ENCODE assay signal across 1 cellular context in the genomic region with DNA sequence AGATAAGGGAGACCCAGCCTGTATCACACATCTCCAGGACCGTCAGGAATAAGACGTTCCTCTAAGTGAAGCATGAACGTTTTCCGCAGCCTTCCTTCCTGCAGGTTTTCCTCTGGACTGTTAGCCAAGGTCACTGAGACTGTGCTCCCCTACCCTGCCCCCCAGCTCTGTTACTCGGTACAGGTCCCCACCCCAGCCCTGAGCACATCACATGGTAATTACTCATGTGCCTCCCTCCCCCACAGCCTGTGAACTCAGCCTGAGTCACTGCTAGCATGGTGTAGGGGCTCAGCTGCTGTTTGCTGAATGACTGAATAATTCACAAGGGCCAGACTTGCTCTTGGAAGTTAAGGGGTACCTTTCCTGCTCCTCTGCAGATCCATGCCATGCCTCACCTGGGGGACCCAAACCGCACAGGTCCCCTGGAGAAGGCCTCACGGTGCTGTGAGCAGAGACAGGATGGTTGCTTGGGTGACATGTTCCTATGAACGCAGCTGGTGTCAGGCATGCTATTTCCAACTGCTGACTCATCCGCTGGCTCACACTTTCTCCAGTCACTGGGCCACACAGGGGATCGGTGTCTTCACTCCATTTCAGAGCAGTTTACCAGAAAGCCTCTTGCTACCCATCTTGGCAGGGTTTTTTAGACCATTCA.
A peak's percentile ranks its signal among the peaks of the same experiment; 100 is the strongest.
TF ChIP-seq lines count a peak whose summit lies in the region.

No MANE protein-coding gene starts in this region.

TF ChIP-seq in K562, 482 proteins besides CTCF, POLR2A, EP300 and RAD21 (continued from another document and continues in another):
- TF ChIP-seq, protein P1, sequence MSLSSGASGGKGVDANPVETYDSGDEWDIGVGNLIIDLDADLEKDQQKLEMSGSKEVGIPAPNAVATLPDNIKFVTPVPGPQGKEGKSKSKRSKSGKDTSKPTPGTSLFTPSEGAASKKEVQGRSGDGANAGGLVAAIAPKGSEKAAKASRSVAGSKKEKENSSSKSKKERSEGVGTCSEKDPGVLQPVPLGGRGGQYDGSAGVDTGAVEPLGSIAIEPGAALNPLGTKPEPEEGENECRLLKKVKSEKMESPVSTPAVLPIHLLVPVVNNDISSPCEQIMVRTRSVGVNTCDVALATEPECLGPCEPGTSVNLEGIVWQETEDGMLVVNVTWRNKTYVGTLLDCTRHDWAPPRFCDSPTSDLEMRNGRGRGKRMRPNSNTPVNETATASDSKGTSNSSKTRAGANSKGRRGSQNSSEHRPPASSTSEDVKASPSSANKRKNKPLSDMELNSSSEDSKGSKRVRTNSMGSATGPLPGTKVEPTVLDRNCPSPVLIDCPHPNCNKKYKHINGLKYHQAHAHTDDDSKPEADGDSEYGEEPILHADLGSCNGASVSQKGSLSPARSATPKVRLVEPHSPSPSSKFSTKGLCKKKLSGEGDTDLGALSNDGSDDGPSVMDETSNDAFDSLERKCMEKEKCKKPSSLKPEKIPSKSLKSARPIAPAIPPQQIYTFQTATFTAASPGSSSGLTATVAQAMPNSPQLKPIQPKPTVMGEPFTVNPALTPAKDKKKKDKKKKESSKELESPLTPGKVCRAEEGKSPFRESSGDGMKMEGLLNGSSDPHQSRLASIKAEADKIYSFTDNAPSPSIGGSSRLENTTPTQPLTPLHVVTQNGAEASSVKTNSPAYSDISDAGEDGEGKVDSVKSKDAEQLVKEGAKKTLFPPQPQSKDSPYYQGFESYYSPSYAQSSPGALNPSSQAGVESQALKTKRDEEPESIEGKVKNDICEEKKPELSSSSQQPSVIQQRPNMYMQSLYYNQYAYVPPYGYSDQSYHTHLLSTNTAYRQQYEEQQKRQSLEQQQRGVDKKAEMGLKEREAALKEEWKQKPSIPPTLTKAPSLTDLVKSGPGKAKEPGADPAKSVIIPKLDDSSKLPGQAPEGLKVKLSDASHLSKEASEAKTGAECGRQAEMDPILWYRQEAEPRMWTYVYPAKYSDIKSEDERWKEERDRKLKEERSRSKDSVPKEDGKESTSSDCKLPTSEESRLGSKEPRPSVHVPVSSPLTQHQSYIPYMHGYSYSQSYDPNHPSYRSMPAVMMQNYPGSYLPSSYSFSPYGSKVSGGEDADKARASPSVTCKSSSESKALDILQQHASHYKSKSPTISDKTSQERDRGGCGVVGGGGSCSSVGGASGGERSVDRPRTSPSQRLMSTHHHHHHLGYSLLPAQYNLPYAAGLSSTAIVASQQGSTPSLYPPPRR (CRISPR knock-in tag; IDR thresholded peaks at IDR 0.05; ENCODE audit: borderline replicate concordance): no peak
- TF ChIP-seq KAT7 (CRISPR knock-in tag; IDR thresholded peaks at IDR 0.05; ENCODE audit: borderline replicate concordance) (no peak), NUFIP1 (IDR thresholded peaks at IDR 0.05; ENCODE audit: partially characterized antibody) (no peak), SP2 (IDR thresholded peaks at IDR 0.05; ENCODE audit: extremely low read depth, low read depth, low read length, poor library complexity, severe bottlenecking) (no peak), RBM34 (IDR thresholded peaks at IDR 0.05; ENCODE audit: borderline replicate concordance, insufficient read depth, low read length) (no peak), PML (IDR thresholded peaks at IDR 0.05; ENCODE audit: low read length) (no peak), DPF2 (IDR thresholded peaks at IDR 0.05) (peak; percentile 97), BRD4 (IDR thresholded peaks at IDR 0.05) (0 out of 2 replicates have a peak, but pooled peaks have one; percentile 28), ESRRA (IDR thresholded peaks at IDR 0.05; ENCODE audit: borderline replicate concordance, low read depth) (peak; percentile 79), FOXK1 (CRISPR knock-in tag; IDR thresholded peaks at IDR 0.05; ENCODE audit: borderline replicate concordance) (no peak), MCM7 (IDR thresholded peaks at IDR 0.05) (no peak), ZNF561 (CRISPR knock-in tag; conservative IDR thresholded peaks at IDR 0.05) (no peak), CTBP1 (IDR thresholded peaks at IDR 0.05; ENCODE audit: borderline replicate concordance) (peak; percentile 75), SIRT6 (IDR thresholded peaks at IDR 0.05; ENCODE audit: low read depth, low read length) (no peak), TARDBP (IDR thresholded peaks at IDR 0.05) (no peak), ZNF224 (CRISPR knock-in tag; IDR thresholded peaks at IDR 0.05) (no peak), SRSF1 (IDR thresholded peaks at IDR 0.05; ENCODE audit: low read depth, low read length) (no peak), ZNF77 (CRISPR knock-in tag; IDR thresholded peaks at IDR 0.05) (no peak), CBX8 (IDR thresholded peaks at IDR 0.05; ENCODE audit: borderline replicate concordance, extremely low read depth, low read depth, low read length, poor library complexity, severe bottlenecking) (no peak), ZNF316 (IDR thresholded peaks at IDR 0.05) (peak; percentile 97), ZC3H4 (CRISPR knock-in tag; IDR thresholded peaks at IDR 0.05; ENCODE audit: borderline replicate concordance) (no peak), SRSF3 (IDR thresholded peaks at IDR 0.05; ENCODE audit: insufficient read depth, low read length) (no peak), RFX5 (IDR thresholded peaks at IDR 0.05; ENCODE audit: low read depth, low read length) (no peak), ZNF140 (CRISPR knock-in tag; IDR thresholded peaks at IDR 0.05) (no peak), ZNF589 (CRISPR knock-in tag; IDR thresholded peaks at IDR 0.05; ENCODE audit: low read depth) (peak; percentile 87), HDAC2 (IDR thresholded peaks at IDR 0.05) (0 out of 2 replicates have a peak, but pooled peaks have one; percentile 77), EGR1 (conservative IDR thresholded peaks at IDR 0.05) (peak; percentile 82), ZNF146 (CRISPR knock-in tag; IDR thresholded peaks at IDR 0.05; ENCODE audit: unreplicated experiment) (no peak), PCBP1 (IDR thresholded peaks at IDR 0.05; ENCODE audit: low read depth, low read length, poor library complexity, severe bottlenecking) (no peak), TEAD2 (tag; IDR thresholded peaks at IDR 0.05) (0 out of 2 replicates have a peak, but pooled peaks have one; percentile 49), ZNF143 (CRISPR knock-in tag; IDR thresholded peaks at IDR 0.05) (no peak), CXXC5 (CRISPR knock-in tag; IDR thresholded peaks at IDR 0.05) (no peak)
- TF ChIP-seq, protein P2, sequence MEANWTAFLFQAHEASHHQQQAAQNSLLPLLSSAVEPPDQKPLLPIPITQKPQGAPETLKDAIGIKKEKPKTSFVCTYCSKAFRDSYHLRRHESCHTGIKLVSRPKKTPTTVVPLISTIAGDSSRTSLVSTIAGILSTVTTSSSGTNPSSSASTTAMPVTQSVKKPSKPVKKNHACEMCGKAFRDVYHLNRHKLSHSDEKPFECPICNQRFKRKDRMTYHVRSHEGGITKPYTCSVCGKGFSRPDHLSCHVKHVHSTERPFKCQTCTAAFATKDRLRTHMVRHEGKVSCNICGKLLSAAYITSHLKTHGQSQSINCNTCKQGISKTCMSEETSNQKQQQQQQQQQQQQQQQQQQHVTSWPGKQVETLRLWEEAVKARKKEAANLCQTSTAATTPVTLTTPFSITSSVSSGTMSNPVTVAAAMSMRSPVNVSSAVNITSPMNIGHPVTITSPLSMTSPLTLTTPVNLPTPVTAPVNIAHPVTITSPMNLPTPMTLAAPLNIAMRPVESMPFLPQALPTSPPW (CRISPR knock-in tag; IDR thresholded peaks at IDR 0.05): peak; percentile 73
- TF ChIP-seq, protein P3, sequence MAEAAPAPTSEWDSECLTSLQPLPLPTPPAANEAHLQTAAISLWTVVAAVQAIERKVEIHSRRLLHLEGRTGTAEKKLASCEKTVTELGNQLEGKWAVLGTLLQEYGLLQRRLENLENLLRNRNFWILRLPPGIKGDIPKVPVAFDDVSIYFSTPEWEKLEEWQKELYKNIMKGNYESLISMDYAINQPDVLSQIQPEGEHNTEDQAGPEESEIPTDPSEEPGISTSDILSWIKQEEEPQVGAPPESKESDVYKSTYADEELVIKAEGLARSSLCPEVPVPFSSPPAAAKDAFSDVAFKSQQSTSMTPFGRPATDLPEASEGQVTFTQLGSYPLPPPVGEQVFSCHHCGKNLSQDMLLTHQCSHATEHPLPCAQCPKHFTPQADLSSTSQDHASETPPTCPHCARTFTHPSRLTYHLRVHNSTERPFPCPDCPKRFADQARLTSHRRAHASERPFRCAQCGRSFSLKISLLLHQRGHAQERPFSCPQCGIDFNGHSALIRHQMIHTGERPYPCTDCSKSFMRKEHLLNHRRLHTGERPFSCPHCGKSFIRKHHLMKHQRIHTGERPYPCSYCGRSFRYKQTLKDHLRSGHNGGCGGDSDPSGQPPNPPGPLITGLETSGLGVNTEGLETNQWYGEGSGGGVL (CRISPR knock-in tag; IDR thresholded peaks at IDR 0.05): no peak
- TF ChIP-seq, protein P4, sequence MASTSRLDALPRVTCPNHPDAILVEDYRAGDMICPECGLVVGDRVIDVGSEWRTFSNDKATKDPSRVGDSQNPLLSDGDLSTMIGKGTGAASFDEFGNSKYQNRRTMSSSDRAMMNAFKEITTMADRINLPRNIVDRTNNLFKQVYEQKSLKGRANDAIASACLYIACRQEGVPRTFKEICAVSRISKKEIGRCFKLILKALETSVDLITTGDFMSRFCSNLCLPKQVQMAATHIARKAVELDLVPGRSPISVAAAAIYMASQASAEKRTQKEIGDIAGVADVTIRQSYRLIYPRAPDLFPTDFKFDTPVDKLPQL (IDR thresholded peaks at IDR 0.05; ENCODE audit: extremely low read depth, insufficient read length): no peak
- TF ChIP-seq, protein P5, sequence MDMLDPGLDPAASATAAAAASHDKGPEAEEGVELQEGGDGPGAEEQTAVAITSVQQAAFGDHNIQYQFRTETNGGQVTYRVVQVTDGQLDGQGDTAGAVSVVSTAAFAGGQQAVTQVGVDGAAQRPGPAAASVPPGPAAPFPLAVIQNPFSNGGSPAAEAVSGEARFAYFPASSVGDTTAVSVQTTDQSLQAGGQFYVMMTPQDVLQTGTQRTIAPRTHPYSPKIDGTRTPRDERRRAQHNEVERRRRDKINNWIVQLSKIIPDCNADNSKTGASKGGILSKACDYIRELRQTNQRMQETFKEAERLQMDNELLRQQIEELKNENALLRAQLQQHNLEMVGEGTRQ (CRISPR knock-in tag; IDR thresholded peaks at IDR 0.05): 0 out of 2 replicates have a peak, but pooled peaks have one; percentile 42
- TF ChIP-seq, protein P6, sequence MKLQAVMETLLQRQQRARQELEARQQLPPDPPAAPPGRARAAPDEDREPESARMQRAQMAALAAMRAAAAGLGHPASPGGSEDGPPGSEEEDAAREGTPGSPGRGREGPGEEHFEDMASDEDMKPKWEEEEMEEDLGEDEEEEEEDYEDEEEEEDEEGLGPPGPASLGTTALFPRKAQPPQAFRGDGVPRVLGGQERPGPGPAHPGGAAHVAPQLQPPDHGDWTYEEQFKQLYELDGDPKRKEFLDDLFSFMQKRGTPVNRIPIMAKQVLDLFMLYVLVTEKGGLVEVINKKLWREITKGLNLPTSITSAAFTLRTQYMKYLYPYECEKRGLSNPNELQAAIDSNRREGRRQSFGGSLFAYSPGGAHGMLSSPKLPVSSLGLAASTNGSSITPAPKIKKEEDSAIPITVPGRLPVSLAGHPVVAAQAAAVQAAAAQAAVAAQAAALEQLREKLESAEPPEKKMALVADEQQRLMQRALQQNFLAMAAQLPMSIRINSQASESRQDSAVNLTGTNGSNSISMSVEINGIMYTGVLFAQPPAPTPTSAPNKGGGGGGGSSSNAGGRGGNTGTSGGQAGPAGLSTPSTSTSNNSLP (IDR thresholded peaks at IDR 0.05; ENCODE audit: borderline replicate concordance, low read depth, low read length): no peak
- TF ChIP-seq, protein P7, sequence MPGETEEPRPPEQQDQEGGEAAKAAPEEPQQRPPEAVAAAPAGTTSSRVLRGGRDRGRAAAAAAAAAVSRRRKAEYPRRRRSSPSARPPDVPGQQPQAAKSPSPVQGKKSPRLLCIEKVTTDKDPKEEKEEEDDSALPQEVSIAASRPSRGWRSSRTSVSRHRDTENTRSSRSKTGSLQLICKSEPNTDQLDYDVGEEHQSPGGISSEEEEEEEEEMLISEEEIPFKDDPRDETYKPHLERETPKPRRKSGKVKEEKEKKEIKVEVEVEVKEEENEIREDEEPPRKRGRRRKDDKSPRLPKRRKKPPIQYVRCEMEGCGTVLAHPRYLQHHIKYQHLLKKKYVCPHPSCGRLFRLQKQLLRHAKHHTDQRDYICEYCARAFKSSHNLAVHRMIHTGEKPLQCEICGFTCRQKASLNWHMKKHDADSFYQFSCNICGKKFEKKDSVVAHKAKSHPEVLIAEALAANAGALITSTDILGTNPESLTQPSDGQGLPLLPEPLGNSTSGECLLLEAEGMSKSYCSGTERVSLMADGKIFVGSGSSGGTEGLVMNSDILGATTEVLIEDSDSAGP (CRISPR knock-in tag; IDR thresholded peaks at IDR 0.05): no peak
- TF ChIP-seq, protein P8, sequence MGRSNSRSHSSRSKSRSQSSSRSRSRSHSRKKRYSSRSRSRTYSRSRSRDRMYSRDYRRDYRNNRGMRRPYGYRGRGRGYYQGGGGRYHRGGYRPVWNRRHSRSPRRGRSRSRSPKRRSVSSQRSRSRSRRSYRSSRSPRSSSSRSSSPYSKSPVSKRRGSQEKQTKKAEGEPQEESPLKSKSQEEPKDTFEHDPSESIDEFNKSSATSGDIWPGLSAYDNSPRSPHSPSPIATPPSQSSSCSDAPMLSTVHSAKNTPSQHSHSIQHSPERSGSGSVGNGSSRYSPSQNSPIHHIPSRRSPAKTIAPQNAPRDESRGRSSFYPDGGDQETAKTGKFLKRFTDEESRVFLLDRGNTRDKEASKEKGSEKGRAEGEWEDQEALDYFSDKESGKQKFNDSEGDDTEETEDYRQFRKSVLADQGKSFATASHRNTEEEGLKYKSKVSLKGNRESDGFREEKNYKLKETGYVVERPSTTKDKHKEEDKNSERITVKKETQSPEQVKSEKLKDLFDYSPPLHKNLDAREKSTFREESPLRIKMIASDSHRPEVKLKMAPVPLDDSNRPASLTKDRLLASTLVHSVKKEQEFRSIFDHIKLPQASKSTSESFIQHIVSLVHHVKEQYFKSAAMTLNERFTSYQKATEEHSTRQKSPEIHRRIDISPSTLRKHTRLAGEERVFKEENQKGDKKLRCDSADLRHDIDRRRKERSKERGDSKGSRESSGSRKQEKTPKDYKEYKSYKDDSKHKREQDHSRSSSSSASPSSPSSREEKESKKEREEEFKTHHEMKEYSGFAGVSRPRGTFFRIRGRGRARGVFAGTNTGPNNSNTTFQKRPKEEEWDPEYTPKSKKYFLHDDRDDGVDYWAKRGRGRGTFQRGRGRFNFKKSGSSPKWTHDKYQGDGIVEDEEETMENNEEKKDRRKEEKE (IDR thresholded peaks at IDR 0.05; ENCODE audit: borderline replicate concordance in 1 of 2, control insufficient read depth in 1 of 2, low read depth in 2 of 2, low read length in 1 of 2): no peak
- TF ChIP-seq, protein P9, sequence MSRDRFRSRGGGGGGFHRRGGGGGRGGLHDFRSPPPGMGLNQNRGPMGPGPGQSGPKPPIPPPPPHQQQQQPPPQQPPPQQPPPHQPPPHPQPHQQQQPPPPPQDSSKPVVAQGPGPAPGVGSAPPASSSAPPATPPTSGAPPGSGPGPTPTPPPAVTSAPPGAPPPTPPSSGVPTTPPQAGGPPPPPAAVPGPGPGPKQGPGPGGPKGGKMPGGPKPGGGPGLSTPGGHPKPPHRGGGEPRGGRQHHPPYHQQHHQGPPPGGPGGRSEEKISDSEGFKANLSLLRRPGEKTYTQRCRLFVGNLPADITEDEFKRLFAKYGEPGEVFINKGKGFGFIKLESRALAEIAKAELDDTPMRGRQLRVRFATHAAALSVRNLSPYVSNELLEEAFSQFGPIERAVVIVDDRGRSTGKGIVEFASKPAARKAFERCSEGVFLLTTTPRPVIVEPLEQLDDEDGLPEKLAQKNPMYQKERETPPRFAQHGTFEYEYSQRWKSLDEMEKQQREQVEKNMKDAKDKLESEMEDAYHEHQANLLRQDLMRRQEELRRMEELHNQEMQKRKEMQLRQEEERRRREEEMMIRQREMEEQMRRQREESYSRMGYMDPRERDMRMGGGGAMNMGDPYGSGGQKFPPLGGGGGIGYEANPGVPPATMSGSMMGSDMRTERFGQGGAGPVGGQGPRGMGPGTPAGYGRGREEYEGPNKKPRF (IDR thresholded peaks at IDR 0.05; ENCODE audit: low read depth, low read length): no peak
